ENCODE assay signal across 22 cellular contexts in genomic region chr12:123843912-123844748, GRCh38.
A peak's percentile ranks its signal among the peaks of the same experiment; 100 is the strongest.
DNase-seq lines count a peak whose midpoint lies in the region; FAIRE-seq and TF ChIP-seq lines count a peak whose summit lies in the region.
"Had no signal": no experiment of that assay in that cellular context is flagged by ENCODE, and none has a peak within 500 bp of the region (broad histone marks: within the 10 kb centered on the region; RNA-seq: fewer than 3 reads in every experiment).

No MANE protein-coding gene starts in this region.

- H3K27ac ChIP-seq in mammary epithelial cell (ENCODE audit: insufficient read depth, low read depth, low read length), result no peak overlapping the region
- H3K27ac ChIP-seq in kidney (ENCODE audit: low read depth in 2 of 2, low read length in 2 of 2), result no peak overlapping the region
- H3K27ac ChIP-seq: 22Rv1, C4-2B, Peyer's patch, SK-N-MC had no signal

- no peak for FAIRE-seq in kidney (lab: Jason Lieb, UNC)

- intact Hi-C loops in mammary epithelial cell (cut with micrococcal nuclease), result no loop called here
- intact Hi-C loops in kidney (cut with DNase I), result no loop called here

- TF ChIP-seq CTCF in mammary epithelial cell (conservative IDR thresholded peaks at IDR 0.05 in 1 of 2, IDR thresholded peaks at IDR 0.05 in 1 of 2; ENCODE audit: extremely low read depth in 1 of 2, insufficient read depth in 1 of 2, low read depth in 1 of 2, low read length in 2 of 2) (no peak), kidney (IDR thresholded peaks at IDR 0.05; ENCODE audit: borderline replicate concordance, extremely low read depth, insufficient read depth) (no peak)

- CTCF ChIA-PET in mammary epithelial cell (lab: Charles Lee; ENCODE audit: low non-redundant PET), result no interaction called here

- H3K4me3 ChIP-seq in mammary epithelial cell (replicated peaks in 1 of 3; ENCODE audit: insufficient read depth in 1 of 3, low read depth in 2 of 3, low read length in 3 of 3) (no peak overlapping the region), kidney (ENCODE audit: low read length in 2 of 2) (no peak overlapping the region)
- H3K4me3 ChIP-seq: Peyer's patch, SK-N-MC had no signal

- no peaks in the 10 kb centered on the region for H4K20me1 ChIP-seq in mammary epithelial cell (ENCODE audit: insufficient read depth, low read length)

- no peaks in the 10 kb centered on the region for H3K79me2 ChIP-seq in mammary epithelial cell (ENCODE audit: insufficient read depth, low read length)

- DNase-seq in DMS79 treated with DMSO at 0.1 percent for 48 hours (lab: John Stamatoyannopoulos, UW), result peak; percentile 35
- no peak for DNase-seq in DMS79 (lab: John Stamatoyannopoulos, UW)
- DNase-seq in NCI-H82 treated with DMSO at 0.1 percent for 48 hours (lab: John Stamatoyannopoulos, UW; ENCODE audit: unreplicated experiment), result peak; percentile 13
- peak; percentile 67 for DNase-seq in mammary epithelial cell
- DNase-seq in kidney, result peak; percentile 19
- DNase-seq in NCI-H446 (lab: John Stamatoyannopoulos, UW), result no peak
- no peak for DNase-seq in activated gamma-delta T cell (lab: John Stamatoyannopoulos, UW)
- DNase-seq in T1000 (lab: John Stamatoyannopoulos, UW), result no peak
- DNase-seq: AML-193, COR-L47, DMS 273 treated with DMSO at 0.1 percent for 48 hours, GDM1, H9, MV-4-11, NCI-H2107, NCI-H226, NCI-H526, Peyer's patch, SHP77 had no signal

- H3K9me3 ChIP-seq in mammary epithelial cell (replicated peaks; ENCODE audit: insufficient read depth, low read length), result no peaks in the 10 kb centered on the region
- H3K9me3 ChIP-seq in kidney (ENCODE audit: control insufficient read depth in 1 of 2, low read length in 2 of 2), result no peaks in the 10 kb centered on the region
- H3K9me3 ChIP-seq: Peyer's patch had no signal

- no peaks in the 10 kb centered on the region for H3K27me3 ChIP-seq in mammary epithelial cell (ENCODE audit: insufficient read depth, low read length)
- H3K27me3 ChIP-seq: Peyer's patch had no signal

- in situ Hi-C loops in mammary epithelial cell (cut with MboI; ENCODE audit: low sequenced_read_pairs in 2 of 2), result no loop called here

- no TSS peak for BruUV-seq in mammary epithelial cell (replicated peaks; lab: Mats Ljungman, UMichigan)

- dilution Hi-C loops in mammary epithelial cell (cut with HindIII; ENCODE audit: low sequenced_read_pairs), result loop anchor here (10.0 kb wide), 1 partner anchor 69 kb away; no protein-coding TSS in a partner anchor

- H3K36me3 ChIP-seq in mammary epithelial cell (ENCODE audit: insufficient read depth, low read length), result no peaks in the 10 kb centered on the region
- no peaks in the 10 kb centered on the region for H3K36me3 ChIP-seq in kidney (ENCODE audit: control insufficient read depth in 1 of 2, insufficient read depth in 2 of 2, low read length in 2 of 2)
- H3K36me3 ChIP-seq: Peyer's patch had no signal

- H3K9ac ChIP-seq in mammary epithelial cell (ENCODE audit: insufficient read depth, low read length) (no peak overlapping the region), kidney (ENCODE audit: low read length in 2 of 2) (no peak overlapping the region)

- H2AFZ ChIP-seq in mammary epithelial cell (ENCODE audit: low read depth, low read length), result peak overlapping the region; percentile 74

- H3K4me2 ChIP-seq in mammary epithelial cell (ENCODE audit: insufficient read depth, low read depth, low read length), result peak overlapping the region; percentile 60

- 38% methylated on average over 14 of the region's 14 CpGs for WGBS in mammary epithelial cell (ENCODE audit: low coverage, missing lambda C conversion rate)

- H3K4me1 ChIP-seq in mammary epithelial cell (ENCODE audit: insufficient read depth, low read length) (peaks cover 4% of the 10 kb centered on the region), kidney (ENCODE audit: control insufficient read depth in 1 of 2, insufficient read depth in 1 of 2, low read depth in 1 of 2, low read length in 2 of 2) (no peaks in the 10 kb centered on the region)
- H3K4me1 ChIP-seq: Peyer's patch had no signal

Comparison
In these comparisons a context has a peak if more than half of its experiments do, and no peak if none do; other contexts are left out.
1. DNase-seq: peak in DMS79 treated with DMSO at 0.1 percent for 48 hours (single experiment), NCI-H82 treated with DMSO at 0.1 percent for 48 hours (single experiment), mammary epithelial cell (single experiment) and kidney (single experiment); none in DMS79 (single experiment), NCI-H446 (0 of 2), activated gamma-delta T cell (single experiment) and T1000 (single experiment).